Comparison of ENCODE assay signal across 8 cellular contexts in genomic region chr6:125748534-125749111, GRCh38.
A peak's percentile ranks its signal among the peaks of the same experiment; 100 is the strongest.
DNase-seq lines count a peak whose midpoint lies in the region; ATAC-seq and TF ChIP-seq lines count a peak whose summit lies in the region.

No MANE protein-coding gene starts in this region.

- peak overlapping the region; percentile 88 for H3K27ac Mint-ChIP-seq in activated naive CD4-positive, alpha-beta T cell treated with anti-CD3 and anti-CD28 coated beads, Interleukin-2, amount 50 U/mL, for 24 hours
- no peak overlapping the region for H3K27ac Mint-ChIP-seq in stimulated activated memory B cell treated with anti-CD40 and anti-IgM and Interleukin-4, amounts not matched to agents 10 μg/mL and 1 μg/mL and 100 μg/mL, for 72 hours

- peak overlapping the region; percentile 80; the same call in 1 of the 2 replicates for H3K9ac ChIP-seq in iPS-20b (ENCODE audit: low read depth, low read length)

- ATAC-seq in stimulated activated memory B cell treated with anti-CD40 and anti-IgM and Interleukin-4, amounts not matched to agents 10 μg/mL and 1 μg/mL and 100 μg/mL, for 72 hours: no peak
- no peak for ATAC-seq in HG02588 (IDR thresholded peaks at IDR 0.05; ENCODE audit: unreplicated experiment)

- peaks cover 34% of the 10 kb centered on the region for H3K27me3 Mint-ChIP-seq in activated naive CD4-positive, alpha-beta T cell treated with anti-CD3 and anti-CD28 coated beads, Interleukin-2, amount 50 U/mL, for 24 hours
- peaks cover 68% of the 10 kb centered on the region for H3K27me3 Mint-ChIP-seq in stimulated activated memory B cell treated with anti-CD40 and anti-IgM and Interleukin-4, amounts not matched to agents 10 μg/mL and 1 μg/mL and 100 μg/mL, for 72 hours

- H3K4me1 ChIP-seq in iPS-20b (ENCODE audit: insufficient read depth, low read length): peaks cover 48% of the 10 kb centered on the region

- H3K4me3 Mint-ChIP-seq in activated naive CD4-positive, alpha-beta T cell treated with anti-CD3 and anti-CD28 coated beads, Interleukin-2, amount 50 U/mL, for 24 hours: peak overlapping the region; percentile 87
- peak overlapping the region; percentile 76 for H3K4me3 Mint-ChIP-seq in stimulated activated memory B cell treated with anti-CD40 and anti-IgM and Interleukin-4, amounts not matched to agents 10 μg/mL and 1 μg/mL and 100 μg/mL, for 72 hours

- H3K36me3 ChIP-seq in iPS-20b (ENCODE audit: insufficient read depth, low read depth, low read length): no peaks in the 10 kb centered on the region

- no peak overlapping the region for H3K27ac ChIP-seq in iPS-20b (ENCODE audit: low read length)

- no peaks in the 10 kb centered on the region for H3K9me3 Mint-ChIP-seq in activated naive CD4-positive, alpha-beta T cell treated with anti-CD3 and anti-CD28 coated beads, Interleukin-2, amount 50 U/mL, for 24 hours
- no peaks in the 10 kb centered on the region for H3K9me3 Mint-ChIP-seq in stimulated activated memory B cell treated with anti-CD40 and anti-IgM and Interleukin-4, amounts not matched to agents 10 μg/mL and 1 μg/mL and 100 μg/mL, for 72 hours

- H3K4me3 ChIP-seq in NB4 (ENCODE audit: low read depth, low read length) (peak overlapping the region; percentile 46), iPS-20b (ENCODE audit: low read length) (peak overlapping the region; percentile 85)

- H3K9me3 ChIP-seq in iPS-20b (ENCODE audit: insufficient read depth, low read depth, low read length): no peaks in the 10 kb centered on the region

- no peak for TF ChIP-seq CTCF in NB4 (IDR thresholded peaks at IDR 0.05; ENCODE audit: low read depth, low read length)

- no peaks in the 10 kb centered on the region for H3K36me3 Mint-ChIP-seq in activated naive CD4-positive, alpha-beta T cell treated with anti-CD3 and anti-CD28 coated beads, Interleukin-2, amount 50 U/mL, for 24 hours
- no peaks in the 10 kb centered on the region for H3K36me3 Mint-ChIP-seq in stimulated activated memory B cell treated with anti-CD40 and anti-IgM and Interleukin-4, amounts not matched to agents 10 μg/mL and 1 μg/mL and 100 μg/mL, for 72 hours

- no peak for TF ChIP-seq POLR2A in NB4 (IDR thresholded peaks at IDR 0.05; ENCODE audit: extremely low read depth, insufficient read length)

- DNase-seq in GM03348 (ENCODE audit: low spot score): peak; percentile 15
- DNase-seq in NB4 (ENCODE audit: low read depth): peak; percentile 43
- no peak for DNase-seq in activated gamma-delta T cell treated with Interleukin-2 at 50 U/mL for 16 hours
- no peak for DNase-seq in ecto neural progenitor cell (ENCODE audit: low spot score)

- H3K4me1 Mint-ChIP-seq in activated naive CD4-positive, alpha-beta T cell treated with anti-CD3 and anti-CD28 coated beads, Interleukin-2, amount 50 U/mL, for 24 hours: peaks cover 35% of the 10 kb centered on the region
- H3K4me1 Mint-ChIP-seq in stimulated activated memory B cell treated with anti-CD40 and anti-IgM and Interleukin-4, amounts not matched to agents 10 μg/mL and 1 μg/mL and 100 μg/mL, for 72 hours: peaks cover 43% of the 10 kb centered on the region

- peaks cover 73% of the 10 kb centered on the region for H3K27me3 ChIP-seq in iPS-20b (ENCODE audit: insufficient read depth, low read length)

Comparison
In these comparisons a context has a peak if more than half of its experiments do, and no peak if none do; other contexts are left out.
1. DNase-seq: peak in GM03348 (single experiment) and NB4 (single experiment); none in activated gamma-delta T cell treated with Interleukin-2 at 50 U/mL for 16 hours (single experiment) and ecto neural progenitor cell (single experiment).